In genomic region chr3:50604628-50605588, GRCh38 we compare ENCODE assay signal across 8 cellular contexts. TPM values are rescaled to one million over a fixed set of nuclear protein-coding genes. Genes with fewer than 3 reads are reported as not detected.
A peak's percentile ranks its signal among the peaks of the same experiment; 100 is the strongest.
DNase-seq lines count a peak whose midpoint lies in the region; ATAC-seq and TF ChIP-seq lines count a peak whose summit lies in the region.

No MANE protein-coding gene starts in this region.

- H3K4me3 ChIP-seq in DND-41 (ENCODE audit: low read depth in 1 of 2, low read length in 2 of 2) (peak overlapping the region; percentile 82; a peak in 3 of 4 replicates), OCI-LY7 (ENCODE audit: low read depth, low read length, poor library complexity, severe bottlenecking) (no peak overlapping the region), psoas muscle (peak overlapping the region; percentile 19)

- H3K27me3 Mint-ChIP-seq in mesothelial cell of epicardium (ENCODE audit: low read depth) = no peaks in the 10 kb centered on the region

- H3K79me2 ChIP-seq in DND-41 (ENCODE audit: insufficient read depth, low read length) = peaks cover 83% of the 10 kb centered on the region
- H3K79me2 ChIP-seq in OCI-LY7 (ENCODE audit: insufficient read depth, low read depth, low read length) = no peaks in the 10 kb centered on the region

- no peaks in the 10 kb centered on the region for H3K9me2 ChIP-seq in OCI-LY7 (ENCODE audit: insufficient read depth, low read length)

- peaks cover 2% of the 10 kb centered on the region for H3K36me3 Mint-ChIP-seq in mesothelial cell of epicardium

- H3K9me3 ChIP-seq in DND-41 (ENCODE audit: insufficient read depth, low read length, severe bottlenecking) (no peaks in the 10 kb centered on the region), OCI-LY7 (ENCODE audit: low read length) (no peaks in the 10 kb centered on the region), psoas muscle (no peaks in the 10 kb centered on the region)

- POLR2A ChIA-PET in OCI-LY7 (lab: Charles Lee) = no interaction called here

- peaks cover 52% of the 10 kb centered on the region for H3K4me1 Mint-ChIP-seq in mesothelial cell of epicardium

- CTCF ChIA-PET in OCI-LY7 (lab: Charles Lee; ENCODE audit: unreplicated experiment) = no interaction called here

- intact Hi-C loops in OCI-LY7 (cut with micrococcal nuclease; ENCODE audit: unreplicated experiment) = no loop called here
- intact Hi-C loops in psoas muscle (cut with DNase I) = loop anchor here in 1 of 2 donors (2.0 kb wide), 1 partner anchor 22 kb away; no protein-coding TSS in a partner anchor

- TF ChIP-seq CTCF in DND-41 (IDR thresholded peaks at IDR 0.05; ENCODE audit: borderline replicate concordance, extremely low read depth, low read length, poor library complexity, severe bottlenecking) (no peak), OCI-LY7 (conservative IDR thresholded peaks at IDR 0.05; ENCODE audit: low read length) (no peak), psoas muscle (IDR thresholded peaks at IDR 0.05) (no peak), mesothelial cell of epicardium (IDR thresholded peaks at IDR 0.05; ENCODE audit: unreplicated experiment) (no peak)

- no peak overlapping the region for H3K4me3 Mint-ChIP-seq in mesothelial cell of epicardium

- no peak overlapping the region for H3K27ac Mint-ChIP-seq in mesothelial cell of epicardium

- H3K27ac ChIP-seq in DND-41 (ENCODE audit: low read length) (peak overlapping the region; percentile 99), OCI-LY7 (ENCODE audit: low read depth, low read length, poor library complexity, severe bottlenecking) (no peak overlapping the region), epithelial cell of prostate (peak overlapping the region; percentile 79), psoas muscle (peak overlapping the region; percentile 91)

- no peaks in the 10 kb centered on the region for H3K9me3 Mint-ChIP-seq in mesothelial cell of epicardium

- H3K4me1 ChIP-seq in DND-41 (ENCODE audit: insufficient read depth, low read length) (peaks cover 86% of the 10 kb centered on the region), OCI-LY7 (ENCODE audit: insufficient read depth, low read length, poor library complexity, severe bottlenecking) (no peaks in the 10 kb centered on the region), psoas muscle (peaks cover 89% of the 10 kb centered on the region)

- H3K4me2 ChIP-seq in DND-41 (ENCODE audit: insufficient read depth, low read length) = peak overlapping the region; percentile 85
- no peak overlapping the region for H3K4me2 ChIP-seq in OCI-LY7 (ENCODE audit: low read length)

- H3K27me3 ChIP-seq in DND-41 (ENCODE audit: insufficient read depth, low read length, poor library complexity) (no peaks in the 10 kb centered on the region), psoas muscle (ENCODE audit: insufficient read depth in 3 of 3, low read length in 2 of 3) (no peaks in the 10 kb centered on the region)

- no TSS peak for BruUV-seq in OCI-LY7 (replicated peaks; lab: Mats Ljungman, UMichigan)

- H3K36me3 ChIP-seq in DND-41 (ENCODE audit: insufficient read depth, low read length) (peaks cover 68% of the 10 kb centered on the region), OCI-LY7 (ENCODE audit: insufficient read depth, low read length) (no peaks in the 10 kb centered on the region), psoas muscle (ENCODE audit: insufficient read depth in 1 of 2, low read depth in 1 of 2) (peaks cover 10 to 33% of the 10 kb centered on the region in 2 donors)

- peak overlapping the region; percentile 91 for H3K9ac ChIP-seq in DND-41 (ENCODE audit: low read depth, low read length)

- DNase-seq in DND-41 (peak; percentile 67), OCI-LY7 (ENCODE audit: low spot score) (peak; percentile 14), epithelial cell of prostate (ENCODE audit: low read depth, low spot score) (no peak), psoas muscle (peak; percentile 84 to 96), NCI-H524 treated with DMSO at 0.1 percent for 48 hours (lab: John Stamatoyannopoulos, UW) (no peak), mesothelial cell of epicardium (ENCODE audit: low spot score in 2 of 2, unreplicated experiment in 2 of 2) (no peak)
- DNase-seq in activated CD4-positive, CD25-positive, alpha-beta regulatory T cell (lab: John Stamatoyannopoulos, UW) = no peak

- 21 to 46% (median 28%) methylated on average over 13 to 14 of the region's 14 CpGs for WGBS in psoas muscle, 3 donors

- H4K20me1 ChIP-seq in DND-41 (ENCODE audit: insufficient read depth, low read length) (peaks cover 47% of the 10 kb centered on the region), OCI-LY7 (ENCODE audit: insufficient read depth, low read length) (no peaks in the 10 kb centered on the region)

- H2AFZ ChIP-seq in DND-41 (ENCODE audit: low read depth, low read length) (no peak overlapping the region), OCI-LY7 (ENCODE audit: low read length) (no peak overlapping the region)

- ATAC-seq in DND-41 (ENCODE audit: insufficient read depth, low read depth) = no peak
- ATAC-seq in psoas muscle = peak; percentile 67 to 76 (median 72)
- ATAC-seq in HG03520 (IDR thresholded peaks at IDR 0.05; ENCODE audit: unreplicated experiment) = no peak

RNA-seq across cellular contexts. Expression of gene CISH, which starts 6.7 kb away (rescaled TPM):
- 0.05 TPM in 1 of 2 replicates, not detected in the other for total RNA-seq in OCI-LY7 (2014; rRNA removed; shearing (Covaris generic))
- total RNA-seq in OCI-LY7 (2022) = not detected in 2 replicates
- 10 to 100 TPM; 16.9 to 75.1 (median 50.4) TPM for total RNA-seq in psoas muscle
- polyA plus RNA-seq in psoas muscle = 10 to 100 TPM; 12.8 to 36.5 (median 18.5) TPM
- total RNA-seq in mesothelial cell of epicardium = 15.2 to 16.7 TPM (median 15.2 TPM) in 3 replicates

RNA-seq across cellular contexts. Expression of gene MAPKAPK3, which starts 12.0 kb away (rescaled TPM):
- 17.5 and 24.1 TPM in 2 replicates for total RNA-seq in OCI-LY7 (2014; rRNA removed; shearing (Covaris generic))
- 20.3 and 25.2 TPM in 2 replicates for total RNA-seq in OCI-LY7 (2022)
- total RNA-seq in psoas muscle = 100 to 1,000 TPM in 3 of 4 donors, 10 to 100 TPM in 1; 88.2 to 277 (median 187) TPM
- polyA plus RNA-seq in psoas muscle = 100 to 1,000 TPM; 213 to 409 (median 328) TPM
- 33.6 to 36.8 TPM (median 35.9 TPM) in 3 replicates for total RNA-seq in mesothelial cell of epicardium

RNA-seq across cellular contexts. Expression of gene HEMK1, which starts 35.6 kb away (rescaled TPM):
- total RNA-seq in OCI-LY7 (2014; rRNA removed; shearing (Covaris generic)) = 18.9 and 19.3 TPM in 2 replicates
- 27.4 and 30.1 TPM in 2 replicates for total RNA-seq in OCI-LY7 (2022)
- total RNA-seq in psoas muscle = 10 to 100 TPM in 2 of 4 donors, 1 to 10 TPM in 2; 6.1 to 16.2 (median 9.3) TPM
- 10 to 100 TPM in 1 of 3 donors, 1 to 10 TPM in 2; 6.4 to 12.8 (median 10.0) TPM for polyA plus RNA-seq in psoas muscle
- 32.1 to 34.1 TPM (median 32.8 TPM) in 3 replicates for total RNA-seq in mesothelial cell of epicardium

RNA-seq across cellular contexts. Expression of gene C3orf18, which starts 37.4 kb away (rescaled TPM):
- 3.9 and 8.0 TPM in 2 replicates for total RNA-seq in OCI-LY7 (2014; rRNA removed; shearing (Covaris generic))
- total RNA-seq in OCI-LY7 (2022) (8.0 and 9.5 TPM in 2 replicates), psoas muscle (10 to 100 TPM in 3 of 4 donors, 1 to 10 TPM in 1; 7.3 to 30.1 (median 15.2) TPM), mesothelial cell of epicardium (12.7 to 15.1 TPM (median 12.8 TPM) in 3 replicates)
- polyA plus RNA-seq in psoas muscle = 10 to 100 TPM; 14.0 to 26.3 (median 18.8) TPM

Comparison
In these comparisons a context has a peak if more than half of its experiments do, and no peak if none do; other contexts are left out.
1. ATAC-seq: peak in psoas muscle (4 of 4); none in DND-41 (single experiment) and HG03520 (single experiment).
2. DNase-seq: peak in DND-41 (single experiment), OCI-LY7 (single experiment) and psoas muscle (2 of 2); none in epithelial cell of prostate (single experiment), NCI-H524 treated with DMSO at 0.1 percent for 48 hours (single experiment), mesothelial cell of epicardium (0 of 2) and activated CD4-positive, CD25-positive, alpha-beta regulatory T cell (0 of 4).
3. RNA of gene CISH, which starts 6.7 kb away (total RNA-seq): 16.9 to 75.1 TPM in psoas muscle and 15.2 to 16.7 TPM in mesothelial cell of epicardium; 0.05 TPM in OCI-LY7; every median in the first group is over 10 times any median in the second.